In the genomic region with DNA sequence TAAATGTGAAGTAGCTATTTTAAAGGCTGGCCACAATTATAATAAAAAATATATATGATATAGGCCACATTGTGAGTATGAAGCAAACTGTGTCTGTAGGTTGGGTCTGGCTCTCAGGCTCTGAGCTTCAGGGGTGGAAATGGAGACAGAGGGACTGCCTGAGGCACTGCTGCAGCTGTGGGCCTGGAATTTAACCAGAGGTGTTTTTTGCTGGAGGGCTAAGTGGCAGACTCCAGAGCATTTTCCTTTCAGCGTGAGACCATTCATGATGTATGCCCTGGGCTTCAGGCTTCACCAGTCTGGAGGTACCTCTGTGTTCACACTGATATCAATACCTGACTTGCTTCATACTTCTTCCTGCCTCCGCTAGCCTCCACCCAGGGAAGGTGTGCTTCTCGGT, we compare ENCODE assay signal across 7 cellular contexts.
"Had no signal": no experiment of that assay in that cellular context is flagged by ENCODE, and none has a peak within 500 bp of the region (broad histone marks: within the 10 kb centered on the region; RNA-seq: fewer than 3 reads in every experiment).

No MANE protein-coding gene starts in this region.

- H3K4me2 ChIP-seq: GM23338 had no signal

- H3K4me3 ChIP-seq: GM23338 had no signal

- FAIRE-seq: H1, H54, HepG2 had no signal

- DNase-seq: H9, HCEC 1CT, KBM-7 had no signal
